ENCODE assay signal across 14 cellular contexts in the genomic region with DNA sequence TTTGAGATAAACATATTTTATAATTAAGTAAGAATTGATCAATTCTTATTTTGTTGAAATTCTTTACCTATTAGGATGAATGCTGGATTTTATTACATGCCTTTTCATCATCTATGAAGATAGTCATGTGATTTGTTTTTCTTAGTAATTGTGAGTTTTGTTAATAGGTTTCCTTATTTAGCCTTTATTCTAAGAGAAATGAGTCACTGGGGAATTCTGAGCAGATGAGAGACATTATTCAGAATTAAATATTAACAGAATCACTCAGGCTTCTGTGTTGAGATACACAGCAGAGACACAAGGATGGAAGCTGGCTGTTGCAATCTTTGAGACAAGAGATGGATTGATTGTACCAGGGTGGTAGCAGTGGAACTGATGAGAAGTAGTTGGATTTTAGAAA. TPM values are rescaled to one million over a fixed set of nuclear protein-coding genes. Genes with fewer than 3 reads are reported as not detected.
A peak's percentile ranks its signal among the peaks of the same experiment; 100 is the strongest.
DNase-seq lines count a peak whose midpoint lies in the region; ATAC-seq lines count a peak whose summit lies in the region.
"Had no signal": no experiment of that assay in that cellular context is flagged by ENCODE, and none has a peak within 500 bp of the region (broad histone marks: within the 10 kb centered on the region; RNA-seq: fewer than 3 reads in every experiment).

No MANE protein-coding gene starts in this region.

- intact Hi-C loops in posterior cingulate gyrus (cut with DNase I), result no loop called here

- DNase-seq in COLO829 (ENCODE audit: low spot score), result peak; percentile 67
- peak; percentile 27 for DNase-seq in LHCN-M2 (ENCODE audit: low read depth)
- DNase-seq in fibroblast of gingiva (ENCODE audit: low read depth), result peak; percentile 10
- no peak for DNase-seq in NCI-H524 (lab: John Stamatoyannopoulos, UW)
- no peak for DNase-seq in amygdala (lab: John Stamatoyannopoulos, UW)
- DNase-seq in posterior cingulate gyrus, result no peak
- DNase-seq: aorta; C1 segment of cervical spinal cord; cortex of kidney; lower lobe of right lung; naive thymus-derived CD8-positive, alpha-beta T cell; NCI-H1436 treated with DMSO at 0.1 percent for 48 hours had no signal

- ATAC-seq in GM19025 (IDR thresholded peaks at IDR 0.05; ENCODE audit: low read depth, unreplicated experiment) (peak; percentile 67), HG03469 (IDR thresholded peaks at IDR 0.05; ENCODE audit: unreplicated experiment) (no peak)
- ATAC-seq: lower lobe of right lung; naive thymus-derived CD8-positive, alpha-beta T cell had no signal

RNA-seq across cellular contexts. Expression of a gene that starts 7.4 kb away (rescaled TPM):
- 46.4 and 50.9 TPM in 2 replicates for total RNA-seq in LHCN-M2 (2014; rRNA removed)
- polyA plus RNA-seq in LHCN-M2 (2012), result 41.9 TPM

Comparison
In these comparisons a context has a peak if more than half of its experiments do, and no peak if none do; other contexts are left out.
1. DNase-seq: peak in COLO829 (single experiment), LHCN-M2 (single experiment) and fibroblast of gingiva (single experiment); none in NCI-H524 (0 of 2), amygdala (0 of 56) and posterior cingulate gyrus (0 of 10).